ENCODE assay signal across 1 cellular context in the genomic region with DNA sequence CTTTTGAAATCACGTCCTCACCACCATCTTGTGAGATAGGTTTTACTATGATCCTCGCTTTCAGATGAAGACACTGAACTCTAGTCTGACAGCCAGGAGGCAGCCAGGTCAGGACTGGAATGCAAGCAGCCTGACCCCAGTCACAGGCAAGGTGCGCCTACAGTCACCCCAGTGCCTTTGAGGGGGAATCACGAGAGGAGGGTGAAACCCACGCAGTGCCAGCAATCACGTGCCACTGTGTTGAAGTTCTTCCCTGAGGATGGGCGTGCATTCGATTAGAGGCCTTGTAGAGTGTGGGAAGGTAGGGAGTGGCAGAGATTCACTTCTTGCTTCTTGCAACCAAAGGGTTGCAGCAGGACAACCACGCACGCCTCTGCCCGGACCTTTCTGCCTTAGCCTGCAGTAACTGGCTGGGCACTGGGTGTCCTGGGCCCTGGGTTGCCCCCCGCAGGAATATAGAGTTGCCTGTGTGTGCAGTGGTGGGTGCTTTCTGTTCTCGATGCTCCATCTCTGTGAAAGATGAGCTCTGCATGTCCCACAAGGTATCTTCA.
TF ChIP-seq lines count a peak whose summit lies in the region.

No MANE protein-coding gene starts in this region.

TF ChIP-seq in SK-N-SH, 30 proteins besides CTCF, POLR2A, EP300 and RAD21:
- no peak for TF ChIP-seq RXRA (IDR thresholded peaks at IDR 0.05; ENCODE audit: borderline replicate concordance, low read depth)
- TF ChIP-seq, protein P1, sequence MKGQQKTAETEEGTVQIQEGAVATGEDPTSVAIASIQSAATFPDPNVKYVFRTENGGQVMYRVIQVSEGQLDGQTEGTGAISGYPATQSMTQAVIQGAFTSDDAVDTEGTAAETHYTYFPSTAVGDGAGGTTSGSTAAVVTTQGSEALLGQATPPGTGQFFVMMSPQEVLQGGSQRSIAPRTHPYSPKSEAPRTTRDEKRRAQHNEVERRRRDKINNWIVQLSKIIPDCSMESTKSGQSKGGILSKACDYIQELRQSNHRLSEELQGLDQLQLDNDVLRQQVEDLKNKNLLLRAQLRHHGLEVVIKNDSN (IDR thresholded peaks at IDR 0.05; ENCODE audit: borderline replicate concordance, low read depth): no peak
- TF ChIP-seq, protein P2, sequence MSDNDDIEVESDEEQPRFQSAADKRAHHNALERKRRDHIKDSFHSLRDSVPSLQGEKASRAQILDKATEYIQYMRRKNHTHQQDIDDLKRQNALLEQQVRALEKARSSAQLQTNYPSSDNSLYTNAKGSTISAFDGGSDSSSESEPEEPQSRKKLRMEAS (IDR thresholded peaks at IDR 0.05; ENCODE audit: low read depth): no peak
